Comparison of ENCODE assay signal across 2 cellular contexts in the genomic region with DNA sequence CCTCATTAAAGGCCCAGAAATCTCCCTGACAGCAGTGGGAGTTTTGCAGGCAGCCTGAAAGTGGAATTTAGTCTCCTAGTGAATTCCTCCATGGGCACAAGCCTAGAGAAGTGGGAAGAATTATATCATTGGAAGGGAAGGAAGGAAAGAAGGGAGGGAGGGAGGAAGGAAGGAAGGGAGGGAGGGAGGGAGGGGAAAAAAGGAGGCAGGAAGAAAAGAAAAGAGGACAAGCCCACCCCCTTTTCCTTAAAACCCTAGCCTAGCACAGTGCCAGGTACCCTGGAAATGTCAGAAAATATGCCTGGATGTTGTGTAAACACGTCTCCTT.
TF ChIP-seq lines count a peak whose summit lies in the region.

No MANE protein-coding gene starts in this region.

TF ChIP-seq in HEK293, 187 proteins besides CTCF, POLR2A, EP300 and RAD21 (continued from another document):
- TF ChIP-seq ZNF398 (tag by site-specific recombination; IDR thresholded peaks at IDR 0.05): no peak
- TF ChIP-seq, protein P1, sequence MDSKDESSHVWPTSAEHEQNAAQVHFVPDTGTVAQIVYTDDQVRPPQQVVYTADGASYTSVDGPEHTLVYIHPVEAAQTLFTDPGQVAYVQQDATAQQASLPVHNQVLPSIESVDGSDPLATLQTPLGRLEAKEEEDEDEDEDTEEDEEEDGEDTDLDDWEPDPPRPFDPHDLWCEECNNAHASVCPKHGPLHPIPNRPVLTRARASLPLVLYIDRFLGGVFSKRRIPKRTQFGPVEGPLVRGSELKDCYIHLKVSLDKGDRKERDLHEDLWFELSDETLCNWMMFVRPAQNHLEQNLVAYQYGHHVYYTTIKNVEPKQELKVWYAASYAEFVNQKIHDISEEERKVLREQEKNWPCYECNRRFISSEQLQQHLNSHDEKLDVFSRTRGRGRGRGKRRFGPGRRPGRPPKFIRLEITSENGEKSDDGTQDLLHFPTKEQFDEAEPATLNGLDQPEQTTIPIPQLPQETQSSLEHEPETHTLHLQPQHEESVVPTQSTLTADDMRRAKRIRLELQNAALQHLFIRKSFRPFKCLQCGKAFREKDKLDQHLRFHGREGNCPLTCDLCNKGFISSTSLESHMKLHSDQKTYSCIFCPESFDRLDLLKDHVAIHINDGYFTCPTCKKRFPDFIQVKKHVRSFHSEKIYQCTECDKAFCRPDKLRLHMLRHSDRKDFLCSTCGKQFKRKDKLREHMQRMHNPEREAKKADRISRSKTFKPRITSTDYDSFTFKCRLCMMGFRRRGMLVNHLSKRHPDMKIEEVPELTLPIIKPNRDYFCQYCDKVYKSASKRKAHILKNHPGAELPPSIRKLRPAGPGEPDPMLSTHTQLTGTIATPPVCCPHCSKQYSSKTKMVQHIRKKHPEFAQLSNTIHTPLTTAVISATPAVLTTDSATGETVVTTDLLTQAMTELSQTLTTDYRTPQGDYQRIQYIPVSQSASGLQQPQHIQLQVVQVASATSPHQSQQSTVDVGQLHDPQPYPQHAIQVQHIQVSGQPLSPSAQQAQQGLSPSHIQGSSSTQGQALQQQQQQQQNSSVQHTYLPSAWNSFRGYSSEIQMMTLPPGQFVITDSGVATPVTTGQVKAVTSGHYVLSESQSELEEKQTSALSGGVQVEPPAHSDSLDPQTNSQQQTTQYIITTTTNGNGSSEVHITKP (tag by site-specific recombination; IDR thresholded peaks at IDR 0.05): 0 out of 2 replicates have a peak, but pooled peaks have one; percentile 26
- TF ChIP-seq IKZF3 (tag by site-specific recombination; IDR thresholded peaks at IDR 0.05): peak; percentile 37; the same call in 1 of the 2 replicates

TF ChIP-seq in H1, 55 proteins besides CTCF, POLR2A, EP300 and RAD21 (continued from another document):
- no peak for TF ChIP-seq CBX8 (IDR thresholded peaks at IDR 0.05; ENCODE audit: borderline replicate concordance, low read depth, low read length)
- no peak for TF ChIP-seq POLR2AphosphoS5 (IDR thresholded peaks at IDR 0.05; ENCODE audit: low read depth, low read length)
